ENCODE assay signal across 9 cellular contexts in the genomic region with DNA sequence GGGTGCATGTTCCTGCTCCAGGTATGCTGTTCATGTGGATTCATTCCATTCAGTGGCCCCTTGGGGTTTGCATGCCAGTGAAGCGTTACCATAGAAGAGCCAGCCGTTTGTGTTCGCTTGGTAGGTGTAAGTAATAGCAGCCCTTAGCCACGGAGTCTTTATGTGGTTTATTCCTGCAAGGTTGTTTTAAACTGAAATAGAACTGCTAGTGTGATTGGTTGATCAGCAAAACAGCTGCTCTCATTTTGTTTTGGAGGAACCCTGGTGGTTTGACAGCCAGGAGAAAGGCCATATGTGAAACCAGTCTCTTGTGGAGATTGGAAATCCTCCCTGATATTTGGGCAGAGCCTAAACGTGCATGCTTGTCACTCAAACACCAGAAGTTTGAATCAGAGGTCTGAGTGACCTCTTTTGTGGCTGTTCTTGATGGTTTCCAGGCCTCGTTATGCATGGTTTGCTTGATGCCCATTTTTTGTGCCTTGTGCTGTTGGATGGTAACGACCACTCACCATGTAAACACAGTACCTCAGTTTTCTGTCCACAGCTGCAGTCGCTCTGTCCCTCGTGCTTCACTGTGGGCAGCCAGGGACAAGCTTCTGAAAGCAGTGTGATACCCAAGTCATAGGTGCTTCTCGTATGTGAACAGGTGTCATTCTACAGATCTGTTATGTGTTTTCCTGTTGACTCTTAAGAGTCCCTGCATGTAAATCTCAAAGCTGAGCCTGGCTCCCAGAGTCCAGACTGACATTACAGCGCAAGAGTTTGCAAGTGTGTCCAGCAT. TPM values are rescaled to one million over a fixed set of nuclear protein-coding genes. Genes with fewer than 3 reads are reported as not detected.
DNase-seq lines count a peak whose midpoint lies in the region; ATAC-seq and TF ChIP-seq lines count a peak whose summit lies in the region.
"Had no signal": no experiment of that assay in that cellular context is flagged by ENCODE, and none has a peak within 500 bp of the region (broad histone marks: within the 10 kb centered on the region; RNA-seq: fewer than 3 reads in every experiment).

No MANE protein-coding gene starts in this region.

- no peak overlapping the region for H3K4me3 ChIP-seq in left ventricle myocardium inferior

- H3K27me3 Mint-ChIP-seq in HFFc6 (ENCODE audit: insufficient read depth) (peaks cover 2% of the 10 kb centered on the region; the same call in 1 of the 2 replicates), WTC11 (ENCODE audit: low read depth) (no peaks in the 10 kb centered on the region)
- H3K27me3 Mint-ChIP-seq: IgD-negative memory B cell had no signal

- H3K9me3 ChIP-seq in left ventricle myocardium inferior (replicated peaks): no peaks in the 10 kb centered on the region

- peaks cover 26% of the 10 kb centered on the region for H3K36me3 ChIP-seq in left ventricle myocardium inferior

- ATAC-seq in WTC11 (peak; percentile 60), HG03025 (IDR thresholded peaks at IDR 0.05; ENCODE audit: low FRiP score, unreplicated experiment) (no peak)

- CTCF ChIA-PET in WTC11 (lab: Charles Lee): interaction anchor here (1.0 kb wide), 1 partner anchor 163 kb away, joined by 3 read pairs; no protein-coding TSS in a partner anchor

- H3K4me1 Mint-ChIP-seq in HFFc6 (ENCODE audit: low read depth): peaks cover 82% of the 10 kb centered on the region
- peaks cover 11% of the 10 kb centered on the region for H3K4me1 Mint-ChIP-seq in WTC11

- H3K9me3 Mint-ChIP-seq in HFFc6: no peaks in the 10 kb centered on the region
- H3K9me3 Mint-ChIP-seq in WTC11: no peaks in the 10 kb centered on the region
- H3K9me3 Mint-ChIP-seq: IgD-negative memory B cell had no signal

- H3K27ac Mint-ChIP-seq in HFFc6 (peak overlapping the region; percentile 94), WTC11 (peak overlapping the region; percentile 74)

- H3K4me3 Mint-ChIP-seq in HFFc6: peak overlapping the region; percentile 72
- no peak overlapping the region for H3K4me3 Mint-ChIP-seq in WTC11
- H3K4me3 Mint-ChIP-seq: IgD-negative memory B cell had no signal

- no peak overlapping the region for H3K27ac ChIP-seq in left ventricle myocardium inferior (replicated peaks)

- H3K4me1 ChIP-seq in left ventricle myocardium inferior: peaks cover 18% of the 10 kb centered on the region

- no peak for TF ChIP-seq CTCF in HFFc6 (IDR thresholded peaks at IDR 0.05)
- no peak for TF ChIP-seq CTCF in WTC11 (IDR thresholded peaks at IDR 0.05)
- no peak for TF ChIP-seq CTCF in left ventricle myocardium inferior (IDR thresholded peaks at IDR 0.05; ENCODE audit: borderline replicate concordance)

- H3K36me3 Mint-ChIP-seq in HFFc6 (ENCODE audit: low read depth): peaks cover 30% of the 10 kb centered on the region
- H3K36me3 Mint-ChIP-seq in WTC11: peaks cover 12% of the 10 kb centered on the region

- POLR2A ChIA-PET in WTC11 (lab: Charles Lee): interaction anchor here (0.6 kb wide), 1 partner anchor 11 kb away, joined by 3 read pairs; no protein-coding TSS in a partner anchor

- H3K27me3 ChIP-seq in left ventricle myocardium inferior (ENCODE audit: low read depth): no peaks in the 10 kb centered on the region

- DNase-seq in EH (ENCODE audit: low read depth): peak; percentile 69
- peak; percentile 13 for DNase-seq in HFFc6
- no peak for DNase-seq in WTC11 (ENCODE audit: low spot score)
- peak; percentile 87 for DNase-seq in kidney tubule cell (ENCODE audit: low spot score)
- no peak for DNase-seq in NCI-H1105 (lab: John Stamatoyannopoulos, UW)
- no peak for DNase-seq in amygdala (lab: John Stamatoyannopoulos, UW)
- no peak for DNase-seq in left ventricle myocardium inferior

- intact Hi-C loops in left ventricle myocardium inferior (cut with micrococcal nuclease): no loop called here

TF ChIP-seq in WTC11, 78 proteins besides CTCF, POLR2A, EP300 and RAD21:
- no peak for TF ChIP-seq RORB (CRISPR knock-in tag; IDR thresholded peaks at IDR 0.05)
- no peak for TF ChIP-seq SMAD3 (CRISPR knock-in tag; IDR thresholded peaks at IDR 0.05; ENCODE audit: borderline replicate concordance)
- no peak for TF ChIP-seq IRF2 (CRISPR knock-in tag; IDR thresholded peaks at IDR 0.05; ENCODE audit: borderline replicate concordance, low read depth)
- TF ChIP-seq TCF7 (CRISPR knock-in tag; IDR thresholded peaks at IDR 0.05; ENCODE audit: low read depth): no peak

RNA-seq across cellular contexts. Expression of gene NXNL2, which starts 58.3 kb away (rescaled TPM):
- 1 to 10 TPM; 5.4 to 8.8 (median 8.2) TPM for total RNA-seq in HFFc6 (2021; fragmentation: NEBNext Ultra II Directional; extraction: Animal tissue kit (Norgen Biotek cat#: 25700))
- total RNA-seq in WTC11 (2021) (1.9 to 2.3 TPM (median 2.2 TPM) in 3 replicates), left ventricle myocardium inferior (0.30 TPM)

Comparison
In these comparisons a context has a peak if more than half of its experiments do, and no peak if none do; other contexts are left out.
1. DNase-seq: peak in EH (single experiment), HFFc6 (single experiment) and kidney tubule cell (single experiment); none in WTC11 (single experiment), NCI-H1105 (single experiment), amygdala (0 of 56) and left ventricle myocardium inferior (single experiment).